ENCODE assay signal across 10 cellular contexts in genomic region chr6:106827081-106827480, GRCh38.
"Had no signal": no experiment of that assay in that cellular context is flagged by ENCODE, and none has a peak within 500 bp of the region (broad histone marks: within the 10 kb centered on the region; RNA-seq: fewer than 3 reads in every experiment).

No MANE protein-coding gene starts in this region.

- FAIRE-seq: H54 had no signal

- H3K9ac ChIP-seq: GM23248 had no signal

- H3K4me2 ChIP-seq: GM23338 had no signal

- H2AFZ ChIP-seq: GM23248, GM23338 had no signal

- H3K27ac ChIP-seq: GM23248 had no signal

- ATAC-seq: GM23338, HCT116 had no signal

- H3K4me1 ChIP-seq: HAP-1 had no signal

- H3K4me3 ChIP-seq: GM23248, GM23338, HAP-1 had no signal

- DNase-seq: GM23248, GOT3, H7, H9, HCEC 1CT, HFFc6 had no signal

- H3K36me3 ChIP-seq: HAP-1 had no signal

- H3K9me3 ChIP-seq: HAP-1 had no signal
